In genomic region chr7:45328397-45329080, GRCh38 we compare ENCODE assay signal across 19 cellular contexts.
DNase-seq lines count a peak whose midpoint lies in the region; ATAC-seq, FAIRE-seq and TF ChIP-seq lines count a peak whose summit lies in the region.
"Had no signal": no experiment of that assay in that cellular context is flagged by ENCODE, and none has a peak within 500 bp of the region (broad histone marks: within the 10 kb centered on the region; RNA-seq: fewer than 3 reads in every experiment).

No MANE protein-coding gene starts in this region.

- no peaks in the 10 kb centered on the region for H3K79me2 ChIP-seq in KMS-11 (ENCODE audit: insufficient read depth, low read depth)

- no peaks in the 10 kb centered on the region for H4K20me1 ChIP-seq in KMS-11 (ENCODE audit: insufficient read depth)

- no peak overlapping the region for H3K9ac ChIP-seq in KMS-11

- peaks cover 5% of the 10 kb centered on the region for H3K9me3 Mint-ChIP-seq in neural crest cell

- FAIRE-seq in HTR-8/SVneo (lab: Jason Lieb, UNC), result no peak
- FAIRE-seq: GM19239 had no signal

- H3K27me3 Mint-ChIP-seq in neural crest cell (ENCODE audit: low read depth), result peaks cover 6% of the 10 kb centered on the region

- no peak for DNase-seq in Right ventricle myocardium inferior (ENCODE audit: missing footprints)
- no peak for DNase-seq in right atrium auricular region (ENCODE audit: low spot score)
- peak; percentile 70 for DNase-seq in astrocyte of the cerebellum (ENCODE audit: low read depth)
- DNase-seq in neural crest cell (ENCODE audit: low read depth, low spot score), result no peak
- no peak for DNase-seq in left lung
- no peak for DNase-seq in GM13976 (ENCODE audit: low spot score)
- DNase-seq in HTR-8/SVneo (ENCODE audit: insufficient read length, low spot score), result no peak
- DNase-seq: C1 segment of cervical spinal cord; DMS 273 treated with DMSO at 0.1 percent for 48 hours; EL; HFFc6; MV-4-11; NCI-H1417; NCI-H1930; NCI-H69; NK-92 treated with Interleukin-12 subunit alpha and Interleukin-12 subunit beta, amount 100 ng/mL, for 24 hours; SJCRH30 had no signal

- H3K4me3 Mint-ChIP-seq in neural crest cell, result no peak overlapping the region
- H3K4me3 Mint-ChIP-seq: HFFc6 had no signal

- in situ Hi-C loops in astrocyte of the cerebellum (cut with HindIII; ENCODE audit: low sequenced_read_pairs), result no loop called here
- in situ Hi-C loops in GM13976 (cut with MboI; ENCODE audit: low sequenced_read_pairs, unreplicated experiment), result no loop called here

- H3K9me3 ChIP-seq in right atrium auricular region, result peaks cover 0 to 23% of the 10 kb centered on the region in 2 donors
- peaks cover 0 to 20% of the 10 kb centered on the region in 2 donors for H3K9me3 ChIP-seq in left lung
- H3K9me3 ChIP-seq: SJCRH30 had no signal

- H3K36me3 ChIP-seq in right atrium auricular region (no peaks in the 10 kb centered on the region), KMS-11 (ENCODE audit: insufficient read depth) (no peaks in the 10 kb centered on the region), left lung (no peaks in the 10 kb centered on the region)
- H3K36me3 ChIP-seq: SJCRH30 had no signal

- no peak overlapping the region for H3K27ac ChIP-seq in right atrium auricular region
- peak overlapping the region; percentile 5; the same call in 1 of the 2 replicates for H3K27ac ChIP-seq in KMS-11
- no peak overlapping the region for H3K27ac ChIP-seq in left lung
- H3K27ac ChIP-seq: SJCRH30 had no signal

- peak overlapping the region; percentile 30; the same call in 1 of the 2 replicates for H3K4me2 ChIP-seq in KMS-11

- H3K4me1 Mint-ChIP-seq in neural crest cell, result no peaks in the 10 kb centered on the region

- intact Hi-C loops in Right ventricle myocardium inferior (cut with DNase I) (no loop called here), left lung (cut with DNase I) (no loop called here)

- peak overlapping the region; percentile 6; the same call in 1 of the 2 replicates for H2AFZ ChIP-seq in KMS-11 (ENCODE audit: low read depth)

- H3K27me3 ChIP-seq in right atrium auricular region (no peaks in the 10 kb centered on the region), KMS-11 (ENCODE audit: insufficient read depth, low read depth) (no peaks in the 10 kb centered on the region), left lung (no peaks in the 10 kb centered on the region)
- H3K27me3 ChIP-seq: SJCRH30 had no signal

- peak overlapping the region; percentile 38 for H3K27ac Mint-ChIP-seq in neural crest cell (ENCODE audit: unreplicated experiment)
- H3K27ac Mint-ChIP-seq: HFFc6 had no signal

- no peak for TF ChIP-seq CTCF in right atrium auricular region (IDR thresholded peaks at IDR 0.05)
- no peak for TF ChIP-seq CTCF in KMS-11 (conservative IDR thresholded peaks at IDR 0.05; ENCODE audit: low read depth, low read length)
- TF ChIP-seq CTCF in astrocyte of the cerebellum (IDR thresholded peaks at IDR 0.05; ENCODE audit: low read depth, low read length, missing control alignments), result no peak
- TF ChIP-seq CTCF in neural crest cell (conservative IDR thresholded peaks at IDR 0.05), result no peak
- TF ChIP-seq CTCF in left lung (IDR thresholded peaks at IDR 0.05), result no peak
- no peak for TF ChIP-seq CTCF in GM13976 (IDR thresholded peaks at IDR 0.05; ENCODE audit: borderline replicate concordance, control extremely low read depth, extremely low read depth, insufficient read depth, missing control alignments)

- ATAC-seq in Right ventricle myocardium inferior (peak; percentile 80), left lung (no peak)

- H3K4me1 ChIP-seq in right atrium auricular region, result no peaks in the 10 kb centered on the region
- H3K4me1 ChIP-seq in KMS-11 (ENCODE audit: low read depth, poor library complexity, severe bottlenecking), result peaks cover 28% of the 10 kb centered on the region
- H3K4me1 ChIP-seq in left lung, result no peaks in the 10 kb centered on the region
- H3K4me1 ChIP-seq: SJCRH30 had no signal

- no peak overlapping the region for H3K4me3 ChIP-seq in right atrium auricular region
- no peak overlapping the region for H3K4me3 ChIP-seq in KMS-11 (IDR thresholded peaks at IDR 0.05; ENCODE audit: insufficient read depth, low read depth, low read length)
- H3K4me3 ChIP-seq in astrocyte of the cerebellum (ENCODE audit: low read depth, low read length), result no peak overlapping the region
- H3K4me3 ChIP-seq in left lung, result no peak overlapping the region
- H3K4me3 ChIP-seq: SJCRH30 had no signal

- no peaks in the 10 kb centered on the region for H3K36me3 Mint-ChIP-seq in neural crest cell (ENCODE audit: low read depth)
